Comparison of ENCODE assay signal across 8 cellular contexts in genomic region chr19:34677386-34678084, GRCh38. TPM values are rescaled to one million over a fixed set of nuclear protein-coding genes. Genes with fewer than 3 reads are reported as not detected.
DNase-seq lines count a peak whose midpoint lies in the region; ATAC-seq and TF ChIP-seq lines count a peak whose summit lies in the region.

TSS of gene ZNF302 (plus strand) at chr19:34677678. CDS start at chr19:34678805, 1,127 bp downstream.

- H3K79me2 ChIP-seq in DND-41 (ENCODE audit: insufficient read depth, low read length): peaks cover 12% of the 10 kb centered on the region
- no peaks in the 10 kb centered on the region for H3K79me2 ChIP-seq in Karpas-422 (ENCODE audit: low read length)

- no peaks in the 10 kb centered on the region for H4K20me1 ChIP-seq in DND-41 (ENCODE audit: insufficient read depth, low read length)
- H4K20me1 ChIP-seq in Karpas-422 (ENCODE audit: insufficient read depth, low read depth, low read length): no peaks in the 10 kb centered on the region

- H3K27ac ChIP-seq in DND-41 (ENCODE audit: low read length) (peak within 1 kb of the TSS; percentile 100), Karpas-422 (ENCODE audit: low read length) (no peak within 1 kb of the TSS)

- H3K36me3 ChIP-seq in DND-41 (ENCODE audit: insufficient read depth, low read length) (peaks cover 29% of the 10 kb centered on the region), Karpas-422 (ENCODE audit: insufficient read depth, low read length) (no peaks in the 10 kb centered on the region)

- peaks cover 68% of the 10 kb centered on the region for H3K36me3 Mint-ChIP-seq in activated T-helper 2 cell treated with anti-CD3 and anti-CD28 coated beads, Interferon-gamma antibody, Interleukin-2, Interleukin-4, amounts not matched to agents 10 μg/mL and 5 μg/mL and 100 μg/mL, durations not matched to agents 14 hours and 24 hours and 36 hours (ENCODE audit: low read depth)
- H3K36me3 Mint-ChIP-seq in natural killer cell treated with Interleukin-12 subunit alpha and Interleukin-12 subunit beta and Interleukin-15 and Interleukin-18, amount 100 ng/mL, for 72 hours: peaks cover 32% of the 10 kb centered on the region

- H2AFZ ChIP-seq in DND-41 (ENCODE audit: low read depth, low read length): peak within 1 kb of the TSS; percentile 81
- H2AFZ ChIP-seq in Karpas-422 (ENCODE audit: low read length): peak within 1 kb of the TSS; percentile 67; the same call in 1 of the 2 replicates

- H3K9me3 Mint-ChIP-seq in activated T-helper 2 cell treated with anti-CD3 and anti-CD28 coated beads, Interferon-gamma antibody, Interleukin-2, Interleukin-4, amounts not matched to agents 10 μg/mL and 5 μg/mL and 100 μg/mL, durations not matched to agents 14 hours and 24 hours and 36 hours: peaks cover 45% of the 10 kb centered on the region
- H3K9me3 Mint-ChIP-seq in natural killer cell treated with Interleukin-12 subunit alpha and Interleukin-12 subunit beta and Interleukin-15 and Interleukin-18, amount 100 ng/mL, for 72 hours: peaks cover 5% of the 10 kb centered on the region

- no peaks in the 10 kb centered on the region for H3K9me2 ChIP-seq in Karpas-422 (replicated peaks; ENCODE audit: insufficient read depth, low read length)

- H3K4me1 Mint-ChIP-seq in activated T-helper 2 cell treated with anti-CD3 and anti-CD28 coated beads, Interferon-gamma antibody, Interleukin-2, Interleukin-4, amounts not matched to agents 10 μg/mL and 5 μg/mL and 100 μg/mL, durations not matched to agents 14 hours and 24 hours and 36 hours (ENCODE audit: low read depth): peaks cover 23% of the 10 kb centered on the region
- peaks cover 31 to 32% of the 10 kb centered on the region in 2 donors for H3K4me1 Mint-ChIP-seq in natural killer cell treated with Interleukin-12 subunit alpha and Interleukin-12 subunit beta and Interleukin-15 and Interleukin-18, amount 100 ng/mL, for 72 hours (ENCODE audit: low read depth in 2 of 2)

- H3K27me3 Mint-ChIP-seq in activated T-helper 2 cell treated with anti-CD3 and anti-CD28 coated beads, Interferon-gamma antibody, Interleukin-2, Interleukin-4, amounts not matched to agents 10 μg/mL and 5 μg/mL and 100 μg/mL, durations not matched to agents 14 hours and 24 hours and 36 hours (ENCODE audit: low read depth): peaks cover 6% of the 10 kb centered on the region
- peaks cover 7 to 21% of the 10 kb centered on the region in 2 donors for H3K27me3 Mint-ChIP-seq in natural killer cell treated with Interleukin-12 subunit alpha and Interleukin-12 subunit beta and Interleukin-15 and Interleukin-18, amount 100 ng/mL, for 72 hours

- TF ChIP-seq CTCF in DND-41 (IDR thresholded peaks at IDR 0.05; ENCODE audit: borderline replicate concordance, extremely low read depth, low read length, poor library complexity, severe bottlenecking) (no peak), fibroblast of mammary gland (conservative IDR thresholded peaks at IDR 0.05; ENCODE audit: control insufficient read depth, insufficient read depth, low read depth, low read length) (no peak)

- H3K27me3 ChIP-seq in DND-41 (ENCODE audit: insufficient read depth, low read length, poor library complexity): no peaks in the 10 kb centered on the region
- H3K27me3 ChIP-seq in Karpas-422 (ENCODE audit: low read length): no peaks in the 10 kb centered on the region

- peak within 1 kb of the TSS; percentile 83 for H3K9ac ChIP-seq in DND-41 (ENCODE audit: low read depth, low read length)
- H3K9ac ChIP-seq in Karpas-422 (ENCODE audit: low read length): no peak within 1 kb of the TSS

- H3K4me2 ChIP-seq in DND-41 (ENCODE audit: insufficient read depth, low read length) (peak within 1 kb of the TSS; percentile 64), Karpas-422 (ENCODE audit: low read depth, low read length, poor library complexity, severe bottlenecking) (peak within 1 kb of the TSS; percentile 29)

- peak within 1 kb of the TSS; percentile 93 for H3K4me3 Mint-ChIP-seq in activated T-helper 2 cell treated with anti-CD3 and anti-CD28 coated beads, Interferon-gamma antibody, Interleukin-2, Interleukin-4, amounts not matched to agents 10 μg/mL and 5 μg/mL and 100 μg/mL, durations not matched to agents 14 hours and 24 hours and 36 hours (ENCODE audit: low read depth)
- peak within 1 kb of the TSS; percentile 94 for H3K4me3 Mint-ChIP-seq in natural killer cell treated with Interleukin-12 subunit alpha and Interleukin-12 subunit beta and Interleukin-15 and Interleukin-18, amount 100 ng/mL, for 72 hours

- no peaks in the 10 kb centered on the region for H3K9me3 ChIP-seq in DND-41 (ENCODE audit: insufficient read depth, low read length, severe bottlenecking)
- H3K9me3 ChIP-seq in Karpas-422 (ENCODE audit: low read length): no peaks in the 10 kb centered on the region

- ATAC-seq in DND-41 (ENCODE audit: insufficient read depth, low read depth) (peak; percentile 88), GM21825 (IDR thresholded peaks at IDR 0.05; ENCODE audit: unreplicated experiment) (peak; percentile 86)
- ATAC-seq in natural killer cell treated with Interleukin-12 subunit alpha and Interleukin-12 subunit beta and Interleukin-15 and Interleukin-18, amount 100 ng/mL, for 72 hours: peak; percentile 94 to 95
- peak; percentile 86 for ATAC-seq in stimulated activated naive CD8-positive, alpha-beta T cell treated with anti-CD3 and anti-CD28 coated beads, Interleukin-15, Interleukin-2, amounts not matched to agents 100 U/mL and 50 U/mL, for 24 hours

- intact Hi-C loops in activated T-helper 2 cell treated with anti-CD3 and anti-CD28 coated beads, Interferon-gamma antibody, Interleukin-2, Interleukin-4, amounts not matched to agents 10 μg/mL and 5 μg/mL and 100 μg/mL, durations not matched to agents 14 hours and 24 hours and 36 hours (cut with micrococcal nuclease): loop anchor here (1.0 to 10.0 kb wide), 3 partner anchors 56 to 503 kb away; partner anchors contain the start of genes GRAMD1A and LSM14A

- H3K4me1 ChIP-seq in DND-41 (ENCODE audit: insufficient read depth, low read length) (peaks cover 46% of the 10 kb centered on the region), Karpas-422 (ENCODE audit: low read length) (peaks cover 5% of the 10 kb centered on the region; the same call in 1 of the 2 replicates)

- H3K27ac Mint-ChIP-seq in activated T-helper 2 cell treated with anti-CD3 and anti-CD28 coated beads, Interferon-gamma antibody, Interleukin-2, Interleukin-4, amounts not matched to agents 10 μg/mL and 5 μg/mL and 100 μg/mL, durations not matched to agents 14 hours and 24 hours and 36 hours: peak within 1 kb of the TSS; percentile 99
- H3K27ac Mint-ChIP-seq in natural killer cell treated with Interleukin-12 subunit alpha and Interleukin-12 subunit beta and Interleukin-15 and Interleukin-18, amount 100 ng/mL, for 72 hours: peak within 1 kb of the TSS; percentile 99 to 100

- DNase-seq in DND-41: peak; percentile 90
- peak; percentile 64 for DNase-seq in Karpas-422
- peak; percentile 97 for DNase-seq in RPMI7951 (ENCODE audit: low read depth)
- peak; percentile 94 for DNase-seq in activated T-helper 2 cell treated with anti-CD3 and anti-CD28 coated beads, Interferon-gamma antibody, Interleukin-2, Interleukin-4, amounts not matched to agents 10 μg/mL and 5 μg/mL and 100 μg/mL, durations not matched to agents 14 hours and 24 hours and 36 hours (ENCODE audit: low spot score)
- peak; percentile 96 for DNase-seq in fibroblast of mammary gland (ENCODE audit: low read depth)
- peak; percentile 99 for DNase-seq in natural killer cell treated with Interleukin-12 subunit alpha and Interleukin-12 subunit beta and Interleukin-15 and Interleukin-18, amount 100 ng/mL, for 72 hours (ENCODE audit: low spot score)
- peak; percentile 95 for DNase-seq in stimulated activated naive CD8-positive, alpha-beta T cell treated with anti-CD3 and anti-CD28 coated beads, Interleukin-15, Interleukin-2, amounts not matched to agents 100 U/mL and 50 U/mL, for 24 hours

- H3K4me3 ChIP-seq in DND-41 (ENCODE audit: low read depth in 1 of 2, low read length in 2 of 2): peak within 1 kb of the TSS; percentile 35 to 69; a peak in 3 of 4 replicates
- no peak within 1 kb of the TSS for H3K4me3 ChIP-seq in Karpas-422 (ENCODE audit: low read length)
- peak within 1 kb of the TSS; percentile 76 for H3K4me3 ChIP-seq in fibroblast of mammary gland (ENCODE audit: control insufficient read depth, low read depth, low read length)

RNA-seq across cellular contexts. Expression of gene ZNF302, which starts in this region (rescaled TPM):
- total RNA-seq in Karpas-422 (2014; rRNA removed; shearing (Covaris generic); ENCODE audit: low replicate concordance): 0.61 TPM in 1 of 2 replicates, not detected in the other
- 18.2 and 26.7 TPM in 2 replicates for total RNA-seq in RPMI7951 (2014; rRNA removed; shearing (Covaris generic))
- 14.1 and 14.7 TPM in 2 replicates for total RNA-seq in activated T-helper 2 cell treated with anti-CD3 and anti-CD28 coated beads, Interferon-gamma antibody, Interleukin-2, Interleukin-4, amounts not matched to agents 10 μg/mL and 5 μg/mL and 100 μg/mL, durations not matched to agents 14 hours and 24 hours and 36 hours
- 10 to 100 TPM; 14.4 to 17.6 TPM for total RNA-seq in natural killer cell treated with Interleukin-12 subunit alpha and Interleukin-12 subunit beta and Interleukin-15 and Interleukin-18, amount 100 ng/mL, for 72 hours

Comparison
In these comparisons a context has a peak if more than half of its experiments do, and no peak if none do; other contexts are left out.
1. Peak in DNase-seq and H3K4me2 ChIP-seq in Karpas-422; RNA of the gene not detected or under 1 TPM.